27 cellular contexts compared by ENCODE assay signal in genomic region chr4:1023241-1023640, GRCh38. TPM values are rescaled to one million over a fixed set of nuclear protein-coding genes. Genes with fewer than 3 reads are reported as not detected.
"Had no signal": no experiment of that assay in that cellular context is flagged by ENCODE, and none has a peak within 500 bp of the region (broad histone marks: within the 10 kb centered on the region; RNA-seq: fewer than 3 reads in every experiment).

No MANE protein-coding gene starts in this region.

- H3K27me3 ChIP-seq: testis, thyroid gland, tibial artery, tibial nerve, upper lobe of left lung, upper lobe of right lung, uterus, vagina had no signal

- H3K4me3 ChIP-seq: stomach, testis, thoracic aorta, thyroid gland, tibial artery, tibial nerve, transverse colon, upper lobe of left lung, upper lobe of right lung, uterus, vagina had no signal

- H3K4me1 ChIP-seq: testis, thyroid gland, upper lobe of left lung, upper lobe of right lung, uterus, vagina had no signal

- H3K27ac ChIP-seq: stomach, testis, thoracic aorta, thyroid gland, tibial artery, tibial nerve, upper lobe of left lung, upper lobe of right lung, uterus, vagina had no signal

- H3K36me3 ChIP-seq: transverse colon, upper lobe of right lung, uterus had no signal

- H3K9me3 Mint-ChIP-seq: stimulated activated effector memory CD8-positive, alpha-beta T cell treated with anti-CD3 and anti-CD28 coated beads, Interleukin-12 subunit alpha, Interleukin-12 subunit beta, amount 100 ng/mL, for 72 hours; stimulated activated naive B cell treated with anti-CD40 and anti-IgM and Interleukin-4, amounts not matched to agents 10 μg/mL and 1 μg/mL and 100 μg/mL, for 72 hours; stimulated activated naive CD8-positive, alpha-beta T cell treated with anti-CD3 and anti-CD28 coated beads, Interleukin-15, amount 100 ng/mL, for 72 hours; stimulated activated naive CD8-positive, alpha-beta T cell treated with anti-CD3 and anti-CD28 coated beads, Interleukin-15, Interleukin-2, amounts not matched to agents 100 ng/mL and 50 ng/mL, for 24 hours; type B pancreatic cell had no signal

- H3K4me3 Mint-ChIP-seq: stimulated activated effector memory CD8-positive, alpha-beta T cell treated with anti-CD3 and anti-CD28 coated beads, Interleukin-12 subunit alpha, Interleukin-12 subunit beta, amount 100 ng/mL, for 72 hours; stimulated activated naive B cell treated with anti-CD40 and anti-IgM and Interleukin-4, amounts not matched to agents 10 μg/mL and 1 μg/mL and 100 μg/mL, for 72 hours; stimulated activated naive CD8-positive, alpha-beta T cell treated with anti-CD3 and anti-CD28 coated beads, Interleukin-15, amount 100 ng/mL, for 72 hours; stimulated activated naive CD8-positive, alpha-beta T cell treated with anti-CD3 and anti-CD28 coated beads, Interleukin-15, Interleukin-2, amounts not matched to agents 100 ng/mL and 50 ng/mL, for 24 hours; type B pancreatic cell had no signal

- ATAC-seq: stimulated activated effector memory CD8-positive, alpha-beta T cell treated with anti-CD3 and anti-CD28 coated beads, Interleukin-12 subunit alpha, Interleukin-12 subunit beta, amount 100 ng/mL, for 72 hours; stimulated activated naive B cell treated with anti-CD40 and anti-IgM and Interleukin-4, amounts not matched to agents 10 μg/mL and 1 μg/mL and 100 μg/mL, for 72 hours; stimulated activated naive CD8-positive, alpha-beta T cell treated with anti-CD3 and anti-CD28 coated beads, Interleukin-15, amount 100 ng/mL, for 72 hours; stimulated activated naive CD8-positive, alpha-beta T cell treated with anti-CD3 and anti-CD28 coated beads, Interleukin-15, Interleukin-2, amounts not matched to agents 100 U/mL and 50 U/mL, for 24 hours; upper lobe of right lung had no signal

- H3K9me3 ChIP-seq: stomach, testis, thoracic aorta, thyroid gland, tibial artery, tibial nerve, transverse colon, upper lobe of left lung, upper lobe of right lung, uterus, vagina had no signal

- DNase-seq: stimulated activated CD4-positive, alpha-beta T cell treated with anti-CD3 and anti-CD28 coated beads, Interleukin-2, amount 100 ng/mL, for 24 hours; stimulated activated CD4-positive, alpha-beta T cell treated with anti-CD3 and anti-CD28 coated beads, Interleukin-2, amount 100 ng/mL, for 48 hours; stimulated activated CD4-positive, alpha-beta T cell treated with anti-CD3 and anti-CD28 coated beads, Interleukin-4, amount 100 ng/mL, for 1 hour; stimulated activated CD4-positive, alpha-beta T cell treated with anti-CD3 and anti-CD28 coated beads, Interleukin-4, amount 100 ng/mL, for 24 hours; stimulated activated CD4-positive, alpha-beta T cell treated with anti-CD3 and anti-CD28 coated beads, Interleukin-4, amount 100 ng/mL, for 4 hours; stimulated activated CD8-positive, alpha-beta memory T cell treated with anti-CD3 and anti-CD28 coated beads, Interleukin-4, amount 100 ng/mL, for 48 hours; stimulated activated naive B cell treated with anti-CD40 and anti-IgM and Interleukin-4, amounts not matched to agents 10 μg/mL and 1 μg/mL and 100 μg/mL, for 72 hours; stimulated activated naive CD4-positive, alpha-beta T cell; stimulated activated naive CD4-positive, alpha-beta T cell treated with Interleukin-2 at 50 U/mL for 16 hours; stimulated activated naive CD8-positive, alpha-beta T cell treated with anti-CD3 and anti-CD28 coated beads, Interleukin-15, amount 100 ng/mL, for 72 hours; stimulated activated naive CD8-positive, alpha-beta T cell treated with anti-CD3 and anti-CD28 coated beads, Interleukin-15, Interleukin-2, amounts not matched to agents 100 U/mL and 50 U/mL, for 24 hours; substantia nigra; testis; thyroid gland; tibial artery; trophoblast cell; upper lobe of right lung; uterus had no signal

- H3K27me3 Mint-ChIP-seq: stimulated activated naive B cell treated with anti-CD40 and anti-IgM and Interleukin-4, amounts not matched to agents 10 μg/mL and 1 μg/mL and 100 μg/mL, for 72 hours; stimulated activated naive CD8-positive, alpha-beta T cell treated with anti-CD3 and anti-CD28 coated beads, Interleukin-15, amount 100 ng/mL, for 72 hours; stimulated activated naive CD8-positive, alpha-beta T cell treated with anti-CD3 and anti-CD28 coated beads, Interleukin-15, Interleukin-2, amounts not matched to agents 100 ng/mL and 50 ng/mL, for 24 hours; type B pancreatic cell had no signal

- H3K27ac Mint-ChIP-seq: stimulated activated effector memory CD8-positive, alpha-beta T cell treated with anti-CD3 and anti-CD28 coated beads, Interleukin-12 subunit alpha, Interleukin-12 subunit beta, amount 100 ng/mL, for 72 hours; stimulated activated naive B cell treated with anti-CD40 and anti-IgM and Interleukin-4, amounts not matched to agents 10 μg/mL and 1 μg/mL and 100 μg/mL, for 72 hours; stimulated activated naive CD8-positive, alpha-beta T cell treated with anti-CD3 and anti-CD28 coated beads, Interleukin-15, amount 100 ng/mL, for 72 hours; stimulated activated naive CD8-positive, alpha-beta T cell treated with anti-CD3 and anti-CD28 coated beads, Interleukin-15, Interleukin-2, amounts not matched to agents 100 ng/mL and 50 ng/mL, for 24 hours; type B pancreatic cell had no signal

RNA-seq across cellular contexts. Expression of gene SLC26A1, which starts 30.0 kb away (rescaled TPM):
- total RNA-seq: thoracic aorta had no signal
